28 cellular contexts compared by ENCODE assay signal in genomic region chr1:69315823-69316222, GRCh38.
DNase-seq lines count a peak whose midpoint lies in the region; ATAC-seq, FAIRE-seq and TF ChIP-seq lines count a peak whose summit lies in the region.
"Had no signal": no experiment of that assay in that cellular context is flagged by ENCODE, and none has a peak within 500 bp of the region (broad histone marks: within the 10 kb centered on the region; RNA-seq: fewer than 3 reads in every experiment).

No MANE protein-coding gene starts in this region.

- H4K8ac ChIP-seq in mesendoderm (ENCODE audit: low read depth, low read length) = no peak overlapping the region

- H3K9me2 ChIP-seq in HCT116 (ENCODE audit: insufficient read depth) = no peaks in the 10 kb centered on the region

- no peak overlapping the region for H3K23ac ChIP-seq in mesendoderm (ENCODE audit: low read length)

- RAD21 ChIA-PET in HCT116 (lab: Charles Lee; ENCODE audit: low non-redundant PET in 1 of 2, low total read pairs in 2 of 2, uncharacterized antibody in 2 of 2, unreplicated experiment in 2 of 2) = no interaction called here
- RAD21 ChIA-PET in GM12878 (lab: Charles Lee; ENCODE audit: unreplicated experiment) = no interaction called here

- POLR2A ChIA-PET in HCT116 (lab: Charles Lee) = no interaction called here
- POLR2A ChIA-PET in GM12878 (lab: Charles Lee) = no interaction called here

- H2BK120ac ChIP-seq in mesendoderm (ENCODE audit: low read depth, low read length) = no peak overlapping the region

- H3K79me2 ChIP-seq in HCT116 (ENCODE audit: insufficient read depth, low read length) (no peaks in the 10 kb centered on the region), GM12878 (ENCODE audit: control insufficient read depth, insufficient read depth, low read length) (no peaks in the 10 kb centered on the region), mesendoderm (ENCODE audit: control insufficient read depth, insufficient read depth, low read length) (no peaks in the 10 kb centered on the region)

- H3K36me3 ChIP-seq in HCT116 (ENCODE audit: control insufficient read depth in 1 of 2, insufficient read depth in 2 of 2, low read length in 2 of 2) = no peaks in the 10 kb centered on the region
- H3K36me3 ChIP-seq in GM12878 (ENCODE audit: control insufficient read depth in 2 of 2, insufficient read depth in 2 of 2, low read length in 1 of 2) = no peaks in the 10 kb centered on the region
- H3K36me3 ChIP-seq in mesendoderm (ENCODE audit: control insufficient read depth, insufficient read depth, low read length) = no peaks in the 10 kb centered on the region
- H3K36me3 ChIP-seq: BE2C, heart right ventricle, SJSA1, uterus had no signal

- in situ Hi-C loops in GM12878 (cut with MboI) = no loop called here

- no peak overlapping the region for H2BK5ac ChIP-seq in mesendoderm (ENCODE audit: low read length)

- H3K9me3 ChIP-seq in HCT116 (ENCODE audit: control insufficient read depth in 1 of 2, insufficient read depth in 1 of 2, low read depth in 1 of 2, low read length in 2 of 2) (no peaks in the 10 kb centered on the region), GM12878 (replicated peaks; ENCODE audit: control insufficient read depth, insufficient read depth, low read length) (no peaks in the 10 kb centered on the region; the same call in 2 of the 3 replicates)
- H3K9me3 ChIP-seq: BE2C, SJSA1, uterus had no signal

- no peak for DNase-seq in HCT116 (ENCODE audit: low read depth, low spot score)
- DNase-seq in GM12878 (ENCODE audit: low read depth, low spot score) = no peak
- DNase-seq in mesendoderm = peak; percentile 41
- DNase-seq in activated naive CD4-positive, alpha-beta T cell treated with anti-CD3 and anti-CD28 coated beads, Interleukin-2, amount 50 U/mL, for 72 hours (ENCODE audit: low spot score in 2 of 2) = no peak
- no peak for DNase-seq in HT-29 (ENCODE audit: low spot score)
- no peak for DNase-seq in activated effector memory CD4-positive, alpha-beta T cell treated with anti-CD3 and anti-CD28 coated beads, Interleukin-2, amount 50 U/mL, for 16 hours
- DNase-seq: activated CD4-positive, alpha-beta memory T cell treated with anti-CD3 and anti-CD28 coated beads, Interleukin-2, amount 10 ng/mL, durations not matched to agents 7 days and 5 days; activated naive CD8-positive, alpha-beta T cell treated with anti-CD3 and anti-CD28 coated beads for 36 hours; BE2C; DMS79; dorsolateral prefrontal cortex; heart right ventricle; left colon; mesenchymal stem cell; NCI-H2029 treated with DMSO at 0.1 percent for 48 hours; stimulated activated CD4-positive, alpha-beta T cell treated with anti-CD3 and anti-CD28 coated beads, Interleukin-1b, Interleukin-23, amount 100 ng/mL, for 48 hours; substantia nigra; T-helper 2 cell; uterus had no signal

- H3K56ac ChIP-seq in mesendoderm (ENCODE audit: low read length) = peak overlapping the region; percentile 17

- TF ChIP-seq POLR2A in HCT116 (IDR thresholded peaks at IDR 0.05; ENCODE audit: borderline replicate concordance, extremely low read depth, insufficient read depth, insufficient read length) = no peak
- no peak for TF ChIP-seq POLR2A in GM12878 (IDR thresholded peaks at IDR 0.05; ENCODE audit: low read depth, low read length)

- SMC1A ChIA-PET in GM12878 (lab: Charles Lee; ENCODE audit: uncharacterized antibody, unreplicated experiment) = no interaction called here

- H3K4me3 ChIP-seq in HCT116 (replicated peaks in 1 of 2; ENCODE audit: low read depth in 1 of 2, low read length in 2 of 2) = no peak overlapping the region
- no peak overlapping the region for H3K4me3 ChIP-seq in GM12878
- H3K4me3 ChIP-seq in mesendoderm (ENCODE audit: low read length) = no peak overlapping the region
- H3K4me3 ChIP-seq: dorsolateral prefrontal cortex, heart right ventricle, SJSA1, skin epidermis, uterus had no signal

- H3K4me1 ChIP-seq in HCT116 (ENCODE audit: control insufficient read depth in 1 of 2, insufficient read depth in 2 of 2, low read length in 2 of 2) (no peaks in the 10 kb centered on the region), GM12878 (ENCODE audit: control insufficient read depth, insufficient read depth, low read length) (no peaks in the 10 kb centered on the region), mesendoderm (ENCODE audit: control insufficient read depth, low read depth, low read length) (peaks cover 4% of the 10 kb centered on the region)
- H3K4me1 ChIP-seq: BE2C, heart right ventricle, SJSA1, uterus had no signal

- no peak overlapping the region for H3K27ac Mint-ChIP-seq in activated naive CD4-positive, alpha-beta T cell treated with anti-CD3 and anti-CD28 coated beads, Interleukin-2, amount 50 U/mL, for 72 hours
- H3K27ac Mint-ChIP-seq: activated CD4-positive, alpha-beta memory T cell treated with anti-CD3 and anti-CD28 coated beads, Interleukin-2, amount 10 ng/mL, durations not matched to agents 7 days and 5 days; activated naive CD8-positive, alpha-beta T cell treated with anti-CD3 and anti-CD28 coated beads for 36 hours; activated T-helper 2 cell treated with anti-CD3 and anti-CD28 coated beads, Interferon-gamma antibody, Interleukin-2, Interleukin-4, amounts not matched to agents 10 μg/mL and 5 μg/mL and 100 μg/mL, durations not matched to agents 14 hours and 24 hours and 36 hours; IgD-negative memory B cell had no signal

- TF ChIP-seq RAD21 in HCT116 (IDR thresholded peaks at IDR 0.05; ENCODE audit: low read depth) (no peak), GM12878 (IDR thresholded peaks at IDR 0.05; ENCODE audit: insufficient read depth, low read depth, low read length) (no peak)

- H2AK5ac ChIP-seq in mesendoderm (ENCODE audit: low read length) = no peak overlapping the region

- H3K79me1 ChIP-seq in mesendoderm (ENCODE audit: low read length) = no peaks in the 10 kb centered on the region

- H3K27ac ChIP-seq in C4-2B (peak overlapping the region; percentile 0; the same call in 1 of the 2 replicates), HCT116 (ENCODE audit: low read depth, low read length) (no peak overlapping the region), GM12878 (ENCODE audit: control insufficient read depth, insufficient read depth) (no peak overlapping the region), mesendoderm (ENCODE audit: low read depth, low read length) (no peak overlapping the region)
- H3K27ac ChIP-seq: dorsolateral prefrontal cortex, epithelial cell of prostate, heart right ventricle, SJSA1, skin epidermis, uterus had no signal

- no peak overlapping the region for H3K4ac ChIP-seq in mesendoderm (ENCODE audit: low read depth, low read length)

- H4K20me1 ChIP-seq in HCT116 (ENCODE audit: insufficient read depth) = no peaks in the 10 kb centered on the region; the same call in 1 of the 2 replicates
- no peaks in the 10 kb centered on the region for H4K20me1 ChIP-seq in GM12878 (ENCODE audit: control insufficient read depth, insufficient read depth)

- ATAC-seq in HCT116 (0 out of 2 replicates have a peak, but pooled peaks have one; percentile 9), GM12878 (peak; percentile 57), HG03045 (IDR thresholded peaks at IDR 0.05; ENCODE audit: unreplicated experiment) (no peak)
- no peak for ATAC-seq in activated naive CD4-positive, alpha-beta T cell treated with anti-CD3 and anti-CD28 coated beads, Interleukin-2, amount 50 U/mL, for 72 hours
- ATAC-seq: left colon, Panc1 had no signal

- BruUV-seq in HCT116 (replicated peaks; lab: Mats Ljungman, UMichigan) (no TSS peak), GM12878 (replicated peaks; lab: Mats Ljungman, UMichigan) (no TSS peak)

- intact Hi-C loops in HCT116 (cut with micrococcal nuclease) (no loop called here), GM12878 (cut with micrococcal nuclease; ENCODE audit: unreplicated experiment) (no loop called here)

- H3K27me3 ChIP-seq in HCT116 (ENCODE audit: insufficient read depth, low read length) = peaks cover 21% of the 10 kb centered on the region
- H3K27me3 ChIP-seq in GM12878 (replicated peaks in 1 of 2; ENCODE audit: control insufficient read depth in 2 of 2, insufficient read depth in 2 of 2, low read length in 1 of 2) = no peaks in the 10 kb centered on the region
- H3K27me3 ChIP-seq in mesendoderm (ENCODE audit: insufficient read depth, low read length, poor library complexity) = no peaks in the 10 kb centered on the region
- H3K27me3 ChIP-seq: BE2C, dorsolateral prefrontal cortex, heart right ventricle, SJSA1, uterus had no signal

- no peak overlapping the region for H3K4me2 ChIP-seq in HCT116 (ENCODE audit: low read length)
- H3K4me2 ChIP-seq in GM12878 (ENCODE audit: control insufficient read depth, insufficient read depth) = no peak overlapping the region
- no peak overlapping the region for H3K4me2 ChIP-seq in mesendoderm (ENCODE audit: low read length)

- no peak for TF ChIP-seq CTCF in C4-2B (conservative IDR thresholded peaks at IDR 0.05)
- TF ChIP-seq CTCF in HCT116 (IDR thresholded peaks at IDR 0.05 in 2 of 3, conservative IDR thresholded peaks at IDR 0.05 in 1 of 3; ENCODE audit: borderline replicate concordance in 1 of 3, insufficient read depth in 1 of 3, low read depth in 2 of 3, low read length in 2 of 3) = no peak
- no peak for TF ChIP-seq CTCF in GM12878 (IDR thresholded peaks at IDR 0.05 in 2 of 3, conservative IDR thresholded peaks at IDR 0.05 in 1 of 3; ENCODE audit: control insufficient read depth in 2 of 3, extremely low read depth in 1 of 3, insufficient read depth in 1 of 3, low read depth in 3 of 3, low read length in 3 of 3)

- H4K5ac ChIP-seq in mesendoderm (ENCODE audit: low read length) = no peak overlapping the region

- H2BK15ac ChIP-seq in mesendoderm (replicated peaks; ENCODE audit: low read depth) = no peak overlapping the region

- H3K9me3 Mint-ChIP-seq in activated naive CD4-positive, alpha-beta T cell treated with anti-CD3 and anti-CD28 coated beads, Interleukin-2, amount 50 U/mL, for 72 hours = peaks cover 12 to 24% of the 10 kb centered on the region in 2 donors

- no peak for TF ChIP-seq EP300 in GM12878 (IDR thresholded peaks at IDR 0.05; ENCODE audit: borderline replicate concordance in 1 of 2, control insufficient read depth in 1 of 2, low read depth in 2 of 2, low read length in 2 of 2)

- no peak for FAIRE-seq in GM12878 (lab: Jason Lieb, UNC)
- FAIRE-seq: GM12892 had no signal

- peaks cover 0 to 12% of the 10 kb centered on the region in 2 donors for H3K36me3 Mint-ChIP-seq in activated naive CD4-positive, alpha-beta T cell treated with anti-CD3 and anti-CD28 coated beads, Interleukin-2, amount 50 U/mL, for 72 hours
- H3K36me3 Mint-ChIP-seq: activated naive CD8-positive, alpha-beta T cell treated with anti-CD3 and anti-CD28 coated beads for 36 hours; IgD-negative memory B cell had no signal

- H3K18ac ChIP-seq in mesendoderm (ENCODE audit: low read length) = no peak overlapping the region

- H3K9ac ChIP-seq in HCT116 (ENCODE audit: low read length) (no peak overlapping the region), GM12878 (ENCODE audit: control insufficient read depth, insufficient read depth, low read length) (no peak overlapping the region), mesendoderm (ENCODE audit: low read length) (no peak overlapping the region)

- CTCF ChIA-PET in HCT116 (lab: Charles Lee) = no interaction called here
- CTCF ChIA-PET in GM12878 (lab: Yijun Ruan, JAX) = no interaction called here

- no peak overlapping the region for H2AFZ ChIP-seq in HCT116 (ENCODE audit: low read depth, low read length, poor library complexity, severe bottlenecking)
- H2AFZ ChIP-seq in GM12878 (ENCODE audit: control insufficient read depth, low read depth, low read length) = no peak overlapping the region

TF ChIP-seq in GM12878, 131 proteins besides CTCF, POLR2A, EP300 and RAD21:
- no peak for TF ChIP-seq ZNF217 (IDR thresholded peaks at IDR 0.05)

Comparison
In these comparisons a context has a peak if more than half of its experiments do, and no peak if none do; other contexts are left out.
1. ATAC-seq: peak in HCT116 (single experiment) and GM12878 (single experiment); none in activated naive CD4-positive, alpha-beta T cell treated with anti-CD3 and anti-CD28 coated beads, Interleukin-2, amount 50 U/mL, for 72 hours (0 of 2) and HG03045 (single experiment).